ENCODE assay signal across 12 cellular contexts in genomic region chrX:21996872-21997271, GRCh38. TPM values are rescaled to one million over a fixed set of nuclear protein-coding genes. Genes with fewer than 3 reads are reported as not detected.
DNase-seq lines count a peak whose midpoint lies in the region; ATAC-seq and TF ChIP-seq lines count a peak whose summit lies in the region.
"Had no signal": no experiment of that assay in that cellular context is flagged by ENCODE, and none has a peak within 500 bp of the region (broad histone marks: within the 10 kb centered on the region; RNA-seq: fewer than 3 reads in every experiment).

No MANE protein-coding gene starts in this region.

- no peak overlapping the region for H3K4me3 Mint-ChIP-seq in activated CD4-positive, alpha-beta T cell treated with anti-CD3 and anti-CD28 coated beads, Interleukin-2, amount 10 ng/mL, durations not matched to agents 24 days and 14 days
- H3K4me3 Mint-ChIP-seq: IgD-negative memory B cell had no signal

- H3K9ac ChIP-seq in SK-N-MC (ENCODE audit: insufficient read length) (no peak overlapping the region), fibroblast of lung (ENCODE audit: insufficient read depth, low read length) (no peak overlapping the region)

- H3K4me1 ChIP-seq in fibroblast of lung (ENCODE audit: control insufficient read depth, extremely low read depth, insufficient read depth, low read length), result no peaks in the 10 kb centered on the region
- peaks cover 0 to 20% (median 5%) of the 10 kb centered on the region in 6 donors for H3K4me1 ChIP-seq in spleen
- H3K4me1 ChIP-seq: BE2C, SJSA1 had no signal

- no peak for TF ChIP-seq CTCF in fibroblast of lung (conservative IDR thresholded peaks at IDR 0.05 in 1 of 2, IDR thresholded peaks at IDR 0.05 in 1 of 2; ENCODE audit: low read depth in 1 of 2, low read length in 2 of 2)
- TF ChIP-seq CTCF in spleen (IDR thresholded peaks at IDR 0.05 in 8 of 11, conservative IDR thresholded peaks at IDR 0.05 in 3 of 11), result no peak

- no peaks in the 10 kb centered on the region for H3K27me3 Mint-ChIP-seq in activated CD4-positive, alpha-beta T cell treated with anti-CD3 and anti-CD28 coated beads, Interleukin-2, amount 10 ng/mL, durations not matched to agents 24 days and 14 days
- H3K27me3 Mint-ChIP-seq: IgD-negative memory B cell had no signal

- H3K9me3 ChIP-seq in SK-N-MC (ENCODE audit: low read depth, low read length) (no peaks in the 10 kb centered on the region), fibroblast of lung (ENCODE audit: control insufficient read depth, insufficient read depth, low read depth, low read length) (no peaks in the 10 kb centered on the region), spleen (no peaks in the 10 kb centered on the region)
- H3K9me3 ChIP-seq: BE2C, SJSA1 had no signal

- no peaks in the 10 kb centered on the region for H3K79me2 ChIP-seq in fibroblast of lung (ENCODE audit: control insufficient read depth, insufficient read depth, low read length)

- DNase-seq in activated CD4-positive, alpha-beta T cell treated with anti-CD3 and anti-CD28 coated beads, Interleukin-2, amount 10 ng/mL, durations not matched to agents 24 days and 14 days, result no peak
- no peak for DNase-seq in activated CD4-positive, alpha-beta T cell treated with anti-CD3 and anti-CD28 coated beads, Interleukin-2, amount 50 U/mL, for 4 hours
- DNase-seq in SK-N-MC (ENCODE audit: low read depth, low spot score) (peak; percentile 14), fibroblast of lung (ENCODE audit: low read depth in 2 of 2) (peak; percentile 46 to 93), spleen (no peak), NCI-H345 (lab: John Stamatoyannopoulos, UW) (no peak)
- DNase-seq: activated naive CD4-positive, alpha-beta T cell treated with anti-CD3 and anti-CD28 coated beads, Interleukin-2, amount 50 U/mL, for 16 hours; BE2C had no signal

- H3K27ac Mint-ChIP-seq in activated CD4-positive, alpha-beta T cell treated with anti-CD3 and anti-CD28 coated beads, Interleukin-2, amount 10 ng/mL, durations not matched to agents 24 days and 14 days, result peak overlapping the region; percentile 75
- H3K27ac Mint-ChIP-seq: IgD-negative memory B cell had no signal

- no peak overlapping the region for H3K4me2 ChIP-seq in fibroblast of lung (ENCODE audit: extremely low read depth, insufficient read depth, low read length)

- H2AFZ ChIP-seq in fibroblast of lung (ENCODE audit: low read length), result no peak overlapping the region

- intact Hi-C loops in activated CD4-positive, alpha-beta T cell treated with anti-CD3 and anti-CD28 coated beads, Interleukin-2, amount 10 ng/mL, durations not matched to agents 24 days and 14 days (cut with micrococcal nuclease), result no loop called here
- intact Hi-C loops in spleen (cut with DNase I; ENCODE audit: low total_unique reads), result no loop called here

- H3K9me3 Mint-ChIP-seq in activated CD4-positive, alpha-beta T cell treated with anti-CD3 and anti-CD28 coated beads, Interleukin-2, amount 10 ng/mL, durations not matched to agents 24 days and 14 days, result no peaks in the 10 kb centered on the region
- H3K9me3 Mint-ChIP-seq: IgD-negative memory B cell had no signal

- TF ChIP-seq POLR2A in spleen (IDR thresholded peaks at IDR 0.05), result no peak

- peak overlapping the region; percentile 85 for H3K27ac ChIP-seq in SK-N-MC
- peak overlapping the region; percentile 42 for H3K27ac ChIP-seq in fibroblast of lung (ENCODE audit: insufficient read depth, low read length)
- H3K27ac ChIP-seq in spleen, result peak overlapping the region in 6 of 8 donors; percentile 15 to 84 (median 53)
- H3K27ac ChIP-seq: SJSA1 had no signal

- ATAC-seq in GM21723 (IDR thresholded peaks at IDR 0.05; ENCODE audit: unreplicated experiment) (no peak), GM18867 (IDR thresholded peaks at IDR 0.05; ENCODE audit: unreplicated experiment) (no peak)

- H3K4me3 ChIP-seq in SK-N-MC (no peak overlapping the region; the same call in 1 of the 2 replicates), fibroblast of lung (replicated peaks in 1 of 4; ENCODE audit: control extremely low read depth in 1 of 4, insufficient read depth in 1 of 4, low read depth in 3 of 4, low read length in 4 of 4) (no peak overlapping the region), spleen (peak overlapping the region in 1 of 8 donors; percentile 22)
- H3K4me3 ChIP-seq: SJSA1 had no signal

- no peaks in the 10 kb centered on the region for H3K27me3 ChIP-seq in fibroblast of lung (ENCODE audit: control insufficient read depth, insufficient read depth, low read length)
- no peaks in the 10 kb centered on the region for H3K27me3 ChIP-seq in spleen (replicated peaks in 1 of 7)
- H3K27me3 ChIP-seq: BE2C, SJSA1 had no signal

- peaks cover 8% of the 10 kb centered on the region for H3K36me3 ChIP-seq in SK-N-MC (ENCODE audit: insufficient read depth, low read length)
- no peaks in the 10 kb centered on the region for H3K36me3 ChIP-seq in fibroblast of lung (ENCODE audit: control insufficient read depth, insufficient read depth, low read length)
- H3K36me3 ChIP-seq in spleen, result no peaks in the 10 kb centered on the region
- H3K36me3 ChIP-seq: BE2C had no signal

- H3K36me3 Mint-ChIP-seq in activated CD4-positive, alpha-beta T cell treated with anti-CD3 and anti-CD28 coated beads, Interleukin-2, amount 10 ng/mL, durations not matched to agents 24 days and 14 days (ENCODE audit: low read depth), result peaks cover 48% of the 10 kb centered on the region
- H3K36me3 Mint-ChIP-seq: IgD-negative memory B cell had no signal

- H3K4me1 Mint-ChIP-seq in activated CD4-positive, alpha-beta T cell treated with anti-CD3 and anti-CD28 coated beads, Interleukin-2, amount 10 ng/mL, durations not matched to agents 24 days and 14 days, result peaks cover 13% of the 10 kb centered on the region

- no peaks in the 10 kb centered on the region for H4K20me1 ChIP-seq in fibroblast of lung (ENCODE audit: control insufficient read depth, extremely low read depth, insufficient read depth, low read length)

- 41 to 48% (median 42%) methylated on average over 3 to 4 of the region's 4 CpGs for WGBS in spleen, 5 donors

RNA-seq across cellular contexts. Expression of gene PHEX, which starts 35.3 kb away (rescaled TPM):
- 13.2 and 13.4 TPM in 2 replicates for total RNA-seq in activated CD4-positive, alpha-beta T cell treated with anti-CD3 and anti-CD28 coated beads, Interleukin-2, amount 10 ng/mL, durations not matched to agents 24 days and 14 days
- total RNA-seq in fibroblast of lung, result 1.7 and 1.8 TPM in 2 replicates
- polyA plus RNA-seq in fibroblast of lung, result 0.43 and 1.2 TPM in 2 replicates
- 0.21 and 0.90 TPM in 2 replicates for polyA plus RNA-seq in fibroblast of lung (2012)
- polyA minus RNA-seq in fibroblast of lung (ENCODE audit: low replicate concordance), result 0.04 TPM in 1 of 2 replicates, not detected in the other
- 1 to 10 TPM in 1 of 7 donors, under 1 TPM in 6; 0.33 to 1.5 (median 0.63) TPM for total RNA-seq in spleen
- polyA plus RNA-seq in spleen, result under 1 TPM; 0.13 to 0.46 (median 0.23) TPM

RNA-seq across cellular contexts. Expression of gene SMS, which starts 56.4 kb away (rescaled TPM):
- 161 and 162 TPM in 2 replicates for total RNA-seq in activated CD4-positive, alpha-beta T cell treated with anti-CD3 and anti-CD28 coated beads, Interleukin-2, amount 10 ng/mL, durations not matched to agents 24 days and 14 days
- total RNA-seq in fibroblast of lung (176 and 252 TPM in 2 replicates), spleen (10 to 100 TPM; 36.4 to 49.1 (median 43.0) TPM)
- polyA plus RNA-seq in fibroblast of lung (129 and 186 TPM in 2 replicates), spleen (10 to 100 TPM; 30.6 to 56.7 (median 41.6) TPM)
- 134 and 199 TPM in 2 replicates for polyA plus RNA-seq in fibroblast of lung (2012)
- polyA minus RNA-seq in fibroblast of lung (ENCODE audit: low replicate concordance), result 16.2 and 23.8 TPM in 2 replicates

Comparison
In these comparisons a context has a peak if more than half of its experiments do, and no peak if none do; other contexts are left out.
1. DNase-seq: peak in SK-N-MC (single experiment) and fibroblast of lung (2 of 2); none in activated CD4-positive, alpha-beta T cell treated with anti-CD3 and anti-CD28 coated beads, Interleukin-2, amount 10 ng/mL, durations not matched to agents 24 days and 14 days (single experiment), activated CD4-positive, alpha-beta T cell treated with anti-CD3 and anti-CD28 coated beads, Interleukin-2, amount 50 U/mL, for 4 hours (0 of 2), spleen (single experiment) and NCI-H345 (single experiment).
2. Peak in every context shown above with its lines, with median percentiles within 50 percentile points of each other: H3K27ac ChIP-seq.